8 cellular contexts compared by ENCODE assay signal in the genomic region with DNA sequence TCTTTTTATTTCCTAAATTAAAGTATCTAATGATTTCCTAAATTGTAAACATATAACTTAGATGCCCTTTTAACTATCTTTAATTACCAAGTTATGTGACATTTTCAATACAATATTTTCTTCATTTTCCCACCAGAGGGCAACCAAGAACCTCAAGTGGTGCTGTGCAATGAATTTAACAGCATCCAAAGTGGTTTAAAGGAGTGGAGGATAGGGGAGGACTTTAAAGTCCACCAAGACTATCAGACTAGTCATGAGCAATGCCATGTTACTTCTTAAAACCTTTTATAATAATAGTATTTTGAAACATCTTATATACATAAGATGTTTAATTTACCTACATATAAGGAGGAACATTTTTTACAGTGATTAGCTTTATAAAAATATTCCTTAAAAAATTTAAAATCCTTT.
A peak's percentile ranks its signal among the peaks of the same experiment; 100 is the strongest.
DNase-seq lines count a peak whose midpoint lies in the region; TF ChIP-seq lines count a peak whose summit lies in the region.

No MANE protein-coding gene starts in this region.

- H3K9me3 ChIP-seq in tibial nerve, result no peaks in the 10 kb centered on the region

- in situ Hi-C loops in astrocyte of the spinal cord (cut with HindIII; ENCODE audit: low sequenced_read_pairs), result no loop called here

- no peaks in the 10 kb centered on the region for H3K36me3 ChIP-seq in tibial nerve

- TF ChIP-seq EP300 in tibial nerve (IDR thresholded peaks at IDR 0.05), result no peak

- no peaks in the 10 kb centered on the region for H3K27me3 ChIP-seq in tibial nerve

- H3K27ac ChIP-seq in tibial nerve, result no peak overlapping the region

- peak; percentile 50 for TF ChIP-seq CTCF in AG09309 (IDR thresholded peaks at IDR 0.05; ENCODE audit: control insufficient read depth, insufficient read depth, low read depth, low read length, missing control alignments)
- peak; percentile 49 for TF ChIP-seq CTCF in GM12873 (IDR thresholded peaks at IDR 0.05; ENCODE audit: insufficient read depth, low read depth, low read length, missing control alignments)
- peak; percentile 52 for TF ChIP-seq CTCF in astrocyte of the spinal cord (IDR thresholded peaks at IDR 0.05; ENCODE audit: low read depth, low read length)
- TF ChIP-seq CTCF in tibial nerve (IDR thresholded peaks at IDR 0.05), result peak in 4 of 5 experiments; percentile 44 to 58 (median 46)

- H3K4me1 ChIP-seq in tibial nerve, result peaks cover 3 to 52% (median 9%) of the 10 kb centered on the region in 4 donors

- DNase-seq in AG09309 (ENCODE audit: low read depth) (peak; percentile 13), NCI-H2171 treated with DMSO at 0.1 percent for 48 hours (lab: John Stamatoyannopoulos, UW) (peak; percentile 64), astrocyte of the spinal cord (ENCODE audit: low read depth, low spot score) (peak; percentile 66), iris pigment epithelial cell (ENCODE audit: low read depth) (peak; percentile 61), tibial nerve (ENCODE audit: low spot score in 2 of 2) (no peak), activated gamma-delta T cell treated with Interleukin-2 at 50 U/mL for 16 hours (no peak)
- no peak for DNase-seq in activated CD4-positive, alpha-beta T cell treated with anti-CD3 and anti-CD28 coated beads for 1 hour

- no peak overlapping the region for H3K4me3 ChIP-seq in AG09309 (ENCODE audit: control insufficient read depth, low read depth, low read length)
- no peak overlapping the region for H3K4me3 ChIP-seq in astrocyte of the spinal cord (ENCODE audit: low read depth, low read length)
- H3K4me3 ChIP-seq in tibial nerve, result no peak overlapping the region

- TF ChIP-seq POLR2A in tibial nerve (IDR thresholded peaks at IDR 0.05), result no peak

Comparison
In these comparisons a context has a peak if more than half of its experiments do, and no peak if none do; other contexts are left out.
1. DNase-seq: peak in AG09309 (single experiment), NCI-H2171 treated with DMSO at 0.1 percent for 48 hours (single experiment), astrocyte of the spinal cord (single experiment) and iris pigment epithelial cell (single experiment); none in tibial nerve (0 of 2), activated CD4-positive, alpha-beta T cell treated with anti-CD3 and anti-CD28 coated beads for 1 hour (single experiment) and activated gamma-delta T cell treated with Interleukin-2 at 50 U/mL for 16 hours (single experiment).
2. Peak in every context shown above with its lines, with median percentiles within 50 percentile points of each other: CTCF ChIP-seq.